In genomic region chr17:48045270-48046001, GRCh38 we compare ENCODE assay signal across 12 cellular contexts. TPM values are rescaled to one million over a fixed set of nuclear protein-coding genes. Genes with fewer than 3 reads are reported as not detected.
A peak's percentile ranks its signal among the peaks of the same experiment; 100 is the strongest.
DNase-seq lines count a peak whose midpoint lies in the region; ATAC-seq, FAIRE-seq and TF ChIP-seq lines count a peak whose summit lies in the region.
"Had no signal": no experiment of that assay in that cellular context is flagged by ENCODE, and none has a peak within 500 bp of the region (broad histone marks: within the 10 kb centered on the region; RNA-seq: fewer than 3 reads in every experiment).

No MANE protein-coding gene starts in this region.

- peak overlapping the region in 6 of 7 donors; percentile 15 to 85 (median 45) for H3K4me3 Mint-ChIP-seq in CD8-positive, alpha-beta memory T cell
- peak overlapping the region; percentile 96 for H3K4me3 Mint-ChIP-seq in nephron progenitor cell

- intact Hi-C loops in K562 (cut with micrococcal nuclease), result no loop called here
- intact Hi-C loops in A673 (cut with micrococcal nuclease; ENCODE audit: unreplicated experiment), result no loop called here
- intact Hi-C loops in ascending aorta (cut with DNase I), result no loop called here

- H3K9ac ChIP-seq in K562 (ENCODE audit: insufficient read depth in 1 of 2, low read depth in 2 of 2, low read length in 2 of 2), result peak overlapping the region in 1 of 2 experiments; percentile 18; a peak in 1 of 4 replicates

- in situ Hi-C loops in K562 (cut with MboI), result no loop called here

- BruUV-seq in K562 (replicated peaks; lab: Mats Ljungman, UMichigan), result no TSS peak
- no TSS peak for BruUV-seq in A673 (replicated peaks; lab: Mats Ljungman, UMichigan)

- H3K9me3 Mint-ChIP-seq in CD8-positive, alpha-beta memory T cell, result no peaks in the 10 kb centered on the region
- H3K9me3 Mint-ChIP-seq in nephron progenitor cell, result no peaks in the 10 kb centered on the region
- H3K9me3 Mint-ChIP-seq: activated B cell treated with CpG ODN at 0.5 μM for 24 hours had no signal

- H3K4me3 ChIP-seq in CD8-positive, alpha-beta memory T cell (ENCODE audit: low read length), result no peak overlapping the region
- H3K4me3 ChIP-seq in K562 (no peak overlapping the region), A673 (ENCODE audit: low read depth, low read length, poor library complexity, severe bottlenecking) (no peak overlapping the region), ascending aorta (no peak overlapping the region)

- peaks cover 0 to 11% of the 10 kb centered on the region in 2 donors for H3K27me3 Mint-ChIP-seq in CD8-positive, alpha-beta memory T cell
- peaks cover 18% of the 10 kb centered on the region for H3K27me3 Mint-ChIP-seq in nephron progenitor cell (ENCODE audit: low read depth, poor library complexity)
- H3K27me3 Mint-ChIP-seq: activated B cell treated with CpG ODN at 0.5 μM for 24 hours had no signal

- H3K4me1 ChIP-seq in CD8-positive, alpha-beta memory T cell (ENCODE audit: insufficient read depth, low read length), result peaks cover 31% of the 10 kb centered on the region
- peaks cover 11 to 18% of the 10 kb centered on the region in 2 experiments; a peak in 4 of 5 replicates for H3K4me1 ChIP-seq in K562 (replicated peaks in 1 of 2; ENCODE audit: control insufficient read depth in 2 of 2, insufficient read depth in 2 of 2, low read length in 2 of 2)
- peaks cover 22% of the 10 kb centered on the region for H3K4me1 ChIP-seq in A673 (ENCODE audit: insufficient read depth, low read length, poor library complexity, severe bottlenecking)
- peaks cover 11 to 18% of the 10 kb centered on the region in 2 donors for H3K4me1 ChIP-seq in ascending aorta

- 47% methylated on average over 8 of the region's 8 CpGs for WGBS in K562 (ENCODE audit: insufficient coverage, low coverage, missing lambda C conversion rate)

- FAIRE-seq in K562 (lab: Jason Lieb, UNC), result no peak

- H3K27ac ChIP-seq in CD8-positive, alpha-beta memory T cell (ENCODE audit: low read depth, low read length), result no peak overlapping the region
- H3K27ac ChIP-seq in K562 (ENCODE audit: extremely low read depth, low read depth, low read length) (peak overlapping the region; percentile 30; the same call in 1 of the 3 replicates), A673 (ENCODE audit: low read depth, low read length, poor library complexity, severe bottlenecking) (no peak overlapping the region), ascending aorta (no peak overlapping the region)
- H3K27ac ChIP-seq: neutrophil had no signal

- CTCF ChIA-PET in CD8-positive, alpha-beta memory T cell (lab: Charles Lee), result interaction anchor here (1.4 to 1.8 kb wide), 4 partner anchors 9 to 28 kb away, joined by 4 to 5 read pairs (median 4); no protein-coding TSS in a partner anchor
- CTCF ChIA-PET in K562 (lab: Yijun Ruan, JAX; ENCODE audit: low intra/inter-chr PET ratio), result no interaction called here
- CTCF ChIA-PET in A673 (lab: Charles Lee), result no interaction called here

- H3K79me2 ChIP-seq in K562 (ENCODE audit: control insufficient read depth, insufficient read depth, low read length), result peaks cover 44% of the 10 kb centered on the region

- POLR2A ChIA-PET in CD8-positive, alpha-beta memory T cell (lab: Charles Lee), result no interaction called here
- POLR2A ChIA-PET in K562 (lab: Yijun Ruan, JAX) (interaction anchor here (0.7 to 9.0 kb wide), 8 partner anchors 10 to 581 kb away, joined by 3 to 74 read pairs (median 3); partner anchors contain the start of gene HOXB9), A673 (lab: Charles Lee; ENCODE audit: low non-redundant PET) (no interaction called here)

- TF ChIP-seq CTCF in K562 (IDR thresholded peaks at IDR 0.05 in 2 of 3, conservative IDR thresholded peaks at IDR 0.05 in 1 of 3; ENCODE audit: insufficient read depth in 2 of 3, low read depth in 1 of 3, low read length in 3 of 3), result no peak
- no peak for TF ChIP-seq CTCF in nephron progenitor cell (IDR thresholded peaks at IDR 0.05)
- TF ChIP-seq CTCF in A673 (conservative IDR thresholded peaks at IDR 0.05; ENCODE audit: low read depth, low read length), result no peak
- TF ChIP-seq CTCF in ascending aorta (IDR thresholded peaks at IDR 0.05), result no peak

- no peak for TF ChIP-seq RAD21 in K562 (CRISPR knock-in tag; conservative IDR thresholded peaks at IDR 0.05 in 1 of 2, IDR thresholded peaks at IDR 0.05 in 1 of 2)

- H3K27me3 ChIP-seq in CD8-positive, alpha-beta memory T cell (ENCODE audit: insufficient read depth, low read length, poor library complexity, severe bottlenecking), result no peaks in the 10 kb centered on the region
- H3K27me3 ChIP-seq in K562 (ENCODE audit: control insufficient read depth in 2 of 2, insufficient read depth in 2 of 2, low read length in 2 of 2), result no peaks in the 10 kb centered on the region
- no peaks in the 10 kb centered on the region for H3K27me3 ChIP-seq in A673 (replicated peaks; ENCODE audit: insufficient read depth, low read depth, low read length, poor library complexity)
- no peaks in the 10 kb centered on the region for H3K27me3 ChIP-seq in ascending aorta

- H3K9me1 ChIP-seq in K562 (ENCODE audit: control insufficient read depth, insufficient read depth, low read length), result no peaks in the 10 kb centered on the region

- no peak for TF ChIP-seq POLR2A in K562 (conservative IDR thresholded peaks at IDR 0.05)

- DNase-seq in CD8-positive, alpha-beta memory T cell, result no peak
- DNase-seq in HK-2 (ENCODE audit: unreplicated experiment) (peak; percentile 28), K562 (ENCODE audit: extremely low read depth in 1 of 4, low spot score in 3 of 4) (peak; percentile 37 to 65 (median 58)), nephron progenitor cell (no peak), DMS53 (lab: John Stamatoyannopoulos, UW) (no peak), A673 (ENCODE audit: low spot score) (no peak), ascending aorta (ENCODE audit: low spot score in 2 of 2) (no peak)
- DNase-seq: activated B cell treated with CpG ODN at 0.5 μM for 24 hours, DMS79 treated with DMSO at 0.1 percent for 48 hours, KBM-7 had no signal

- peak overlapping the region in 2 of 8 donors; percentile 9 to 85 for H3K27ac Mint-ChIP-seq in CD8-positive, alpha-beta memory T cell
- no peak overlapping the region for H3K27ac Mint-ChIP-seq in nephron progenitor cell

- H2AFZ ChIP-seq in K562 (ENCODE audit: low read depth, low read length), result no peak overlapping the region

- peak overlapping the region; percentile 96; the same call in 1 of the 2 replicates for H3K4me2 ChIP-seq in K562 (ENCODE audit: insufficient read depth, low read length)

- no peaks in the 10 kb centered on the region for H3K9me3 ChIP-seq in CD8-positive, alpha-beta memory T cell (ENCODE audit: low read length)
- H3K9me3 ChIP-seq in K562 (replicated peaks; ENCODE audit: control insufficient read depth, insufficient read depth, low read depth, low read length) (no peaks in the 10 kb centered on the region), A673 (ENCODE audit: low read depth, low read length, poor library complexity, severe bottlenecking) (no peaks in the 10 kb centered on the region), ascending aorta (no peaks in the 10 kb centered on the region)
- H3K9me3 ChIP-seq: neutrophil had no signal

- H3K4me1 Mint-ChIP-seq in CD8-positive, alpha-beta memory T cell, result peaks cover 26 to 41% (median 40%) of the 10 kb centered on the region in 3 donors
- H3K4me1 Mint-ChIP-seq in nephron progenitor cell, result peaks cover 65% of the 10 kb centered on the region

- H3K36me3 ChIP-seq in CD8-positive, alpha-beta memory T cell (ENCODE audit: insufficient read depth, low read length), result no peaks in the 10 kb centered on the region
- H3K36me3 ChIP-seq in K562 (ENCODE audit: control insufficient read depth, insufficient read depth, low read length) (peaks cover 4% of the 10 kb centered on the region; the same call in 1 of the 3 replicates), A673 (ENCODE audit: insufficient read depth, low read length, poor library complexity, severe bottlenecking) (peaks cover 1% of the 10 kb centered on the region), ascending aorta (no peaks in the 10 kb centered on the region)

- peaks cover under 1 to 18% (median 5%) of the 10 kb centered on the region in 3 donors for H3K36me3 Mint-ChIP-seq in CD8-positive, alpha-beta memory T cell
- peaks cover 2% of the 10 kb centered on the region for H3K36me3 Mint-ChIP-seq in nephron progenitor cell (ENCODE audit: low read depth)

- no peak for TF ChIP-seq EP300 in K562 (IDR thresholded peaks at IDR 0.05; ENCODE audit: low read length)

- no peak for ATAC-seq in K562
- ATAC-seq in GM19328 (IDR thresholded peaks at IDR 0.05; ENCODE audit: unreplicated experiment), result no peak

- no peaks in the 10 kb centered on the region for H4K20me1 ChIP-seq in K562 (replicated peaks; ENCODE audit: control insufficient read depth, insufficient read depth, low read length)

RNA-seq across cellular contexts. Expression of gene NFE2L1, which starts 2.7 kb away (rescaled TPM):
- total RNA-seq in CD8-positive, alpha-beta memory T cell, result 10 to 100 TPM; 94.5 to 98.4 TPM
- 13.1 TPM for polyA plus RNA-seq in CD8-positive, alpha-beta memory T cell
- total RNA-seq in K562 (2011; cell fraction: chromatin; rRNA removed; ENCODE audit: low replicate concordance), result 97.0 and 141 TPM in 2 replicates
- 104 and 118 TPM in 2 replicates for total RNA-seq in K562 (2011; cell fraction: nucleolus; rRNA removed)
- total RNA-seq in K562 (2011; cell fraction: nucleoplasm; rRNA removed), result 88.2 and 97.7 TPM in 2 replicates
- total RNA-seq in K562 (2014; rRNA removed), result 18.6 and 22.0 TPM in 2 replicates
- total RNA-seq in K562 (2014; rRNA removed; fragmentation: Illumina TruSeq; extraction: Trizol), result 38.7 and 57.0 TPM in 2 replicates
- total RNA-seq in K562 (2015; rRNA removed; fragmentation: Illumina TruSeq; extraction: Trizol), result 39.7 and 40.5 TPM in 2 replicates
- total RNA-seq in K562 (2021), result 61.4 and 67.7 TPM in 2 replicates
- polyA plus RNA-seq in K562 (2011; rRNA removed), result 57.2 and 59.8 TPM in 2 replicates
- 41.0 and 52.4 TPM in 2 replicates for polyA plus RNA-seq in K562 (2011; cell fraction: cytosol; rRNA removed)
- polyA plus RNA-seq in K562 (2011; cell fraction: nucleus; rRNA removed), result 34.1 and 41.0 TPM in 2 replicates
- 109 and 147 TPM in 2 replicates for polyA plus RNA-seq in K562 (2012)
- 68.1 and 68.6 TPM in 2 replicates for polyA plus RNA-seq in K562 (2014; fragmentation: Illumina TruSeq; extraction: Trizol)
- 1 to 10 TPM; 2.0 to 2.8 TPM for polyA plus RNA-seq in K562 (2014; fragmentation: Nextera tagmentation; extraction: Ambion mirVana)
- polyA plus RNA-seq in K562 (2014; rRNA removed), result 40.7 and 41.4 TPM in 2 replicates
- 79.5 and 101 TPM in 2 replicates for polyA minus RNA-seq in K562 (2011; rRNA and poly(A)+ RNA removed)
- polyA minus RNA-seq in K562 (2011; cell fraction: cytosol; rRNA and poly(A)+ RNA removed), result 31.0 and 35.6 TPM in 2 replicates
- polyA minus RNA-seq in K562 (2011; cell fraction: nucleus; rRNA and poly(A)+ RNA removed), result 12.5 and 16.4 TPM in 2 replicates
- total RNA-seq in A673 (2021), result 149 and 168 TPM in 2 replicates
- total RNA-seq in ascending aorta, result 114 TPM

RNA-seq across cellular contexts. Expression of gene COPZ2, which starts 7.8 kb away (rescaled TPM):
- 1 to 10 TPM; 7.6 to 8.3 TPM for total RNA-seq in CD8-positive, alpha-beta memory T cell
- polyA plus RNA-seq in CD8-positive, alpha-beta memory T cell, result 3.3 TPM
- total RNA-seq in K562 (2011; cell fraction: chromatin; rRNA removed; ENCODE audit: low replicate concordance), result 0.46 TPM in 1 of 2 replicates, not detected in the other
- 0.66 TPM in 1 of 2 replicates, not detected in the other for total RNA-seq in K562 (2011; cell fraction: nucleolus; rRNA removed)
- 0.73 and 0.92 TPM in 2 replicates for total RNA-seq in K562 (2011; cell fraction: nucleoplasm; rRNA removed)
- not detected in 2 replicates for total RNA-seq in K562 (2014; rRNA removed)
- not detected in 2 replicates for total RNA-seq in K562 (2014; rRNA removed; fragmentation: Illumina TruSeq; extraction: Trizol)
- not detected in 2 replicates for total RNA-seq in K562 (2015; rRNA removed; fragmentation: Illumina TruSeq; extraction: Trizol)
- total RNA-seq in K562 (2021), result 0.49 TPM in 1 of 2 replicates, not detected in the other
- 0.14 and 0.22 TPM in 2 replicates for polyA plus RNA-seq in K562 (2011; rRNA removed)
- 0.13 TPM in 1 of 2 replicates, not detected in the other for polyA plus RNA-seq in K562 (2011; cell fraction: cytosol; rRNA removed)
- polyA plus RNA-seq in K562 (2011; cell fraction: nucleus; rRNA removed), result 0.52 and 1.4 TPM in 2 replicates
- polyA plus RNA-seq in K562 (2012), result 0.78 TPM in 1 of 2 replicates, not detected in the other
- polyA plus RNA-seq in K562 (2014; fragmentation: Illumina TruSeq; extraction: Trizol), result 0.21 TPM in 1 of 2 replicates, not detected in the other
- polyA plus RNA-seq in K562 (2014; fragmentation: Nextera tagmentation; extraction: Ambion mirVana), result not detected
- polyA plus RNA-seq in K562 (2014; rRNA removed), result not detected in 2 replicates
- polyA minus RNA-seq in K562 (2011; rRNA and poly(A)+ RNA removed), result not detected in 2 replicates
- polyA minus RNA-seq in K562 (2011; cell fraction: cytosol; rRNA and poly(A)+ RNA removed), result not detected in 2 replicates
- not detected in 2 replicates for polyA minus RNA-seq in K562 (2011; cell fraction: nucleus; rRNA and poly(A)+ RNA removed)
- total RNA-seq in A673 (2021), result 2.3 TPM in 1 of 2 replicates, not detected in the other
- 155 TPM for total RNA-seq in ascending aorta

RNA-seq across cellular contexts. Expression of gene CBX1, which starts 55.8 kb away (rescaled TPM):
- 10 to 100 TPM; 63.1 to 65.1 TPM for total RNA-seq in CD8-positive, alpha-beta memory T cell
- 21.1 TPM for polyA plus RNA-seq in CD8-positive, alpha-beta memory T cell
- total RNA-seq in K562 (2011; cell fraction: chromatin; rRNA removed; ENCODE audit: low replicate concordance), result 5.2 and 13.9 TPM in 2 replicates
- 3.7 and 5.7 TPM in 2 replicates for total RNA-seq in K562 (2011; cell fraction: nucleolus; rRNA removed)
- total RNA-seq in K562 (2011; cell fraction: nucleoplasm; rRNA removed), result 11.4 and 14.1 TPM in 2 replicates
- total RNA-seq in K562 (2014; rRNA removed), result 44.0 and 48.2 TPM in 2 replicates
- 64.4 and 75.3 TPM in 2 replicates for total RNA-seq in K562 (2014; rRNA removed; fragmentation: Illumina TruSeq; extraction: Trizol)
- 70.4 and 76.2 TPM in 2 replicates for total RNA-seq in K562 (2015; rRNA removed; fragmentation: Illumina TruSeq; extraction: Trizol)
- total RNA-seq in K562 (2021), result 44.6 and 52.7 TPM in 2 replicates
- 31.9 and 45.0 TPM in 2 replicates for polyA plus RNA-seq in K562 (2011; rRNA removed)
- 10.1 and 18.3 TPM in 2 replicates for polyA plus RNA-seq in K562 (2011; cell fraction: cytosol; rRNA removed)
- 7.4 and 12.0 TPM in 2 replicates for polyA plus RNA-seq in K562 (2011; cell fraction: nucleus; rRNA removed)
- 50.1 and 87.7 TPM in 2 replicates for polyA plus RNA-seq in K562 (2012)
- 73.0 and 95.7 TPM in 2 replicates for polyA plus RNA-seq in K562 (2014; fragmentation: Illumina TruSeq; extraction: Trizol)
- polyA plus RNA-seq in K562 (2014; fragmentation: Nextera tagmentation; extraction: Ambion mirVana), result 10 to 100 TPM; 10.6 to 13.5 TPM
- polyA plus RNA-seq in K562 (2014; rRNA removed), result 48.7 and 53.3 TPM in 2 replicates
- polyA minus RNA-seq in K562 (2011; rRNA and poly(A)+ RNA removed), result 27.9 and 31.5 TPM in 2 replicates
- 15.0 and 16.3 TPM in 2 replicates for polyA minus RNA-seq in K562 (2011; cell fraction: cytosol; rRNA and poly(A)+ RNA removed)
- 2.3 and 7.2 TPM in 2 replicates for polyA minus RNA-seq in K562 (2011; cell fraction: nucleus; rRNA and poly(A)+ RNA removed)
- total RNA-seq in A673 (2021), result 121 and 139 TPM in 2 replicates
- 20.2 TPM for total RNA-seq in ascending aorta

Comparison
In these comparisons a context has a peak if more than half of its experiments do, and no peak if none do; other contexts are left out.
1. DNase-seq: peak in HK-2 (single experiment) and K562 (4 of 4); none in CD8-positive, alpha-beta memory T cell (0 of 5), nephron progenitor cell (single experiment), DMS53 (single experiment), A673 (single experiment) and ascending aorta (0 of 2).
2. RNA of gene COPZ2, which starts 7.8 kb away (total RNA-seq): 155 TPM in ascending aorta (single experiment); 7.6 to 8.3 TPM in CD8-positive, alpha-beta memory T cell, 0.46 to 0.92 TPM in K562 and 2.3 TPM in A673; every median in the first group is over 10 times any median in the second.